Comparison of ENCODE assay signal across 10 cellular contexts in the genomic region with DNA sequence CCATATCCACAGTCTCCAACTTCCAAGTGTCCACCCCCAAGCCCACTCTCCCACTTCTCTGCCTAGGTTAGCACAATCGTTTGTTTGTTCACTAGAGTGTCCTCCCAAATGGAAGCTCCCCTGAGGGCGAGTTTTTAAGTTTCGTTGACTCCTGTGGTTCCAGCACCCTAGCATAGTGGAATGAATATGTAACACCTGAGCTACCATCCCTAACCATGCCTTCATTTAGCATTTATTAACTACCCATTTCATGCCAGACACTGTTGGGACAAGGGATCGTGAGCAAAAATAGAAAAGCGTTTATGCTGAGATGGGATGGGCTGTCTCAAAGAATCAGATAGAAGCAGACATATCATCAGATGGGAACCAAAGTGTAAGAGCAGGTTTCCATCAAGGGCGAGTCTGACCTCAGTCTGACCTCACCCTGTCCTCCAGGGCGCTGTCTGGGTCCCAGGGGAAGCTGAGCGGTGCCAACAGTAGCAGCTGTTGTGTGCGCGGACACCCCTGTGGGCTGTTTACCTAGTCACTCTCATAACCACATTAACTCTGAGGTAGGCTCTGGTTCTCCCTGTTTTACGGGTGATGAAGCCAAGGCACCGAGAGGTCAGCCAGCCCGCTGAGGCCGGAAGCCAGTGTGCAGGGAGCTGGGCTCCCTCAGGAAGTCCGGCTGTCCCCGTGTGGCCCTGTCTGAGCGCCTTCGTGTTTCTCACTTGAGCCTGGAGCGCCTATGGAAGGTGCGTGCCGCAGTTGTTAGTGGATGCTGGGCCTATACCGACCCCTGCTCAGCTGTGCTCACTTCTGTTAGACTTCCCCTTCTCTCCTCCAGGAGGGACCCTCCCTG. TPM values are rescaled to one million over a fixed set of nuclear protein-coding genes. Genes with fewer than 3 reads are reported as not detected.
DNase-seq lines count a peak whose midpoint lies in the region; ATAC-seq and TF ChIP-seq lines count a peak whose summit lies in the region.
"Had no signal": no experiment of that assay in that cellular context is flagged by ENCODE, and none has a peak within 500 bp of the region (broad histone marks: within the 10 kb centered on the region; RNA-seq: fewer than 3 reads in every experiment).

No MANE protein-coding gene starts in this region.

- POLR2A ChIA-PET in CD8-positive, alpha-beta T cell (lab: Charles Lee) = interaction anchor here (1.2 kb wide), 1 partner anchor 44 kb away, joined by 3 read pairs; the partner anchor contains the start of gene DNAJC7
- POLR2A ChIA-PET in IMR-90 (lab: Charles Lee; ENCODE audit: unreplicated experiment) = no interaction called here

- CTCF ChIA-PET in CD8-positive, alpha-beta T cell (lab: Charles Lee) = interaction anchor here (1.4 to 2.0 kb wide), 2 partner anchors 10 to 14 kb away, joined by 4 to 8 read pairs; no protein-coding TSS in a partner anchor
- CTCF ChIA-PET in IMR-90 (lab: Yijun Ruan, JAX) = no interaction called here

- H3K27me3 ChIP-seq in CD8-positive, alpha-beta T cell (ENCODE audit: insufficient read depth, low read length) = no peaks in the 10 kb centered on the region
- H3K27me3 ChIP-seq in IMR-90 (ENCODE audit: control insufficient read depth, insufficient read depth, low read length) (no peaks in the 10 kb centered on the region), brain microvascular endothelial cell (replicated peaks) (no peaks in the 10 kb centered on the region)

- no peaks in the 10 kb centered on the region for H3K9me3 ChIP-seq in CD8-positive, alpha-beta T cell (ENCODE audit: low read length)
- no peaks in the 10 kb centered on the region for H3K9me3 ChIP-seq in IMR-90 (ENCODE audit: control insufficient read depth, insufficient read depth, low read length)

- H3K23ac ChIP-seq in IMR-90 (ENCODE audit: low read depth, low read length) = no peak overlapping the region

- in situ Hi-C loops in IMR-90 (cut with MboI; ENCODE audit: low sequenced_read_pairs) (no loop called here), brain microvascular endothelial cell (cut with HindIII; ENCODE audit: low pct_ligation_motif_present, low sequenced_read_pairs) (loop anchor here (25.0 kb wide), 1 partner anchor 140 kb away; the partner anchor contains the start of genes DHX58, HSPB9 and KAT2A)

- dilution Hi-C loops in IMR-90 (cut with HindIII; ENCODE audit: low sequenced_read_pairs, unreplicated experiment) = no loop called here

- peaks cover 34 to 76% of the 10 kb centered on the region in 2 experiments for H3K79me1 ChIP-seq in IMR-90 (ENCODE audit: low read depth in 1 of 2, low read length in 2 of 2)

- peaks cover 53% of the 10 kb centered on the region for H4K20me1 ChIP-seq in IMR-90 (ENCODE audit: insufficient read depth, low read length)

- peaks cover 27% of the 10 kb centered on the region for H3K4me1 Mint-ChIP-seq in CD8-positive, alpha-beta T cell (ENCODE audit: low read depth)

- no peak overlapping the region for H2AK9ac ChIP-seq in IMR-90 (replicated peaks; ENCODE audit: low read depth, low read length, poor library complexity)

- H2BK120ac ChIP-seq in IMR-90 (ENCODE audit: low read depth, low read length) = no peak overlapping the region

- no peak overlapping the region for H3K4ac ChIP-seq in IMR-90 (ENCODE audit: low read depth, low read length)

- no peak for TF ChIP-seq RAD21 in IMR-90 (IDR thresholded peaks at IDR 0.05; ENCODE audit: low read length)

- H2BK20ac ChIP-seq in IMR-90 (ENCODE audit: low read depth, low read length) = no peak overlapping the region

- no peak overlapping the region for H3K18ac ChIP-seq in IMR-90 (ENCODE audit: low read depth, low read length)

- H4K5ac ChIP-seq in IMR-90 (ENCODE audit: low read depth, low read length) = no peak overlapping the region

- peak; percentile 30 for ATAC-seq in CD8-positive, alpha-beta T cell
- ATAC-seq in IMR-90 (ENCODE audit: low read depth) (no peak), GM18868 (IDR thresholded peaks at IDR 0.05; ENCODE audit: unreplicated experiment) (no peak)

- H3K36me3 ChIP-seq in CD8-positive, alpha-beta T cell (ENCODE audit: insufficient read depth, low read length) = peaks cover 56% of the 10 kb centered on the region
- H3K36me3 ChIP-seq in IMR-90 (ENCODE audit: control insufficient read depth, insufficient read depth, low read length) (peaks cover 78% of the 10 kb centered on the region), brain microvascular endothelial cell (replicated peaks) (peaks cover 72% of the 10 kb centered on the region)

- no peaks in the 10 kb centered on the region for H3K27me3 Mint-ChIP-seq in CD8-positive, alpha-beta T cell (ENCODE audit: low read depth)

- H3K9ac ChIP-seq in IMR-90 (ENCODE audit: low read depth, low read length) = no peak overlapping the region

- intact Hi-C loops in CD8-positive, alpha-beta T cell (cut with DNase I, micrococcal nuclease) = no loop called here
- intact Hi-C loops in IMR-90 (cut with micrococcal nuclease) = no loop called here

- no peak overlapping the region for H2AK5ac ChIP-seq in IMR-90 (ENCODE audit: low read depth, low read length)

- no peak overlapping the region for H3K4me2 ChIP-seq in IMR-90 (ENCODE audit: low read depth, low read length)

- no peak overlapping the region for H2BK5ac ChIP-seq in IMR-90 (ENCODE audit: low read depth, low read length, poor library complexity, severe bottlenecking)

- H3K27ac ChIP-seq in CD8-positive, alpha-beta T cell (ENCODE audit: low read depth, low read length) = no peak overlapping the region
- H3K27ac ChIP-seq in IMR-90 (ENCODE audit: insufficient read depth, low read length) = no peak overlapping the region
- H3K27ac ChIP-seq in brain microvascular endothelial cell = peak overlapping the region; percentile 9

- H4K8ac ChIP-seq in IMR-90 (ENCODE audit: low read depth in 2 of 2, low read length in 2 of 2) = no peak overlapping the region

- no peak overlapping the region for H3K4me3 ChIP-seq in CD8-positive, alpha-beta T cell (ENCODE audit: low read depth, low read length)
- H3K4me3 ChIP-seq in IMR-90 (ENCODE audit: insufficient read depth, low read depth, low read length) (no peak overlapping the region), brain microvascular endothelial cell (ENCODE audit: low read depth, low read length) (no peak overlapping the region)

- no peak overlapping the region for H3K27ac Mint-ChIP-seq in CD8-positive, alpha-beta T cell

- no peak for TF ChIP-seq CTCF in CD8-positive, alpha-beta T cell (IDR thresholded peaks at IDR 0.05)
- no peak for TF ChIP-seq CTCF in IMR-90 (conservative IDR thresholded peaks at IDR 0.05; ENCODE audit: low read depth, low read length)
- no peak for TF ChIP-seq CTCF in brain microvascular endothelial cell (IDR thresholded peaks at IDR 0.05; ENCODE audit: low read depth, low read length, missing control alignments)

- no peak for TF ChIP-seq POLR2A in IMR-90 (IDR thresholded peaks at IDR 0.05; ENCODE audit: low read depth, low read length)

- peak overlapping the region; percentile 16 for H2AFZ ChIP-seq in IMR-90 (replicated peaks; ENCODE audit: low read length, poor library complexity)

- H4K91ac ChIP-seq in IMR-90 (ENCODE audit: insufficient read depth, low read depth, low read length) = no peak overlapping the region

- H2BK15ac ChIP-seq in IMR-90 (ENCODE audit: low read depth, low read length) = no peak overlapping the region

- H3K4me3 Mint-ChIP-seq in CD8-positive, alpha-beta T cell = no peak overlapping the region

- no peak overlapping the region for H3K14ac ChIP-seq in IMR-90 (replicated peaks; ENCODE audit: low read depth, low read length)

- 87% methylated on average over 12 of the region's 22 CpGs; no CpG with 5 or more reads in 1 of the 2 experiments for WGBS in IMR-90 (ENCODE audit: extremely low coverage in 2 of 2, insufficient read length in 1 of 2), 2 experiments

- H3K9me3 Mint-ChIP-seq in CD8-positive, alpha-beta T cell = no peaks in the 10 kb centered on the region

- peaks cover 13% of the 10 kb centered on the region for H3K4me1 ChIP-seq in CD8-positive, alpha-beta T cell (ENCODE audit: insufficient read depth, low read length)
- H3K4me1 ChIP-seq in IMR-90 (ENCODE audit: control insufficient read depth, insufficient read depth, low read length) = peaks cover under 1% of the 10 kb centered on the region

- DNase-seq in CD8-positive, alpha-beta T cell = no peak
- DNase-seq in IMR-90 (no peak), brain microvascular endothelial cell (peak; percentile 31), mucosa of gallbladder (ENCODE audit: low spot score) (peak; percentile 45), NOMO-1 treated with dmso at 0.1 percent for 144 hours (lab: John Stamatoyannopoulos, UW; ENCODE audit: unreplicated experiment) (no peak), globus pallidus (ENCODE audit: low spot score) (no peak)
- no peak for DNase-seq in stimulated activated CD4-positive, alpha-beta T cell treated with anti-CD3 and anti-CD28 coated beads, Interleukin-15, amount 100 ng/mL, for 24 hours
- DNase-seq: activated T-cell treated with anti-CD3 and anti-CD28 coated beads, Interleukin-2, amount 50 U/mL, for 48 hours; MM.1S had no signal

- BruUV-seq in IMR-90 (replicated peaks; lab: Mats Ljungman, UMichigan) = no TSS peak

- H3K9me1 ChIP-seq in IMR-90 (ENCODE audit: insufficient read depth, low read length) = peaks cover 11% of the 10 kb centered on the region

- peaks cover 69% of the 10 kb centered on the region for H3K36me3 Mint-ChIP-seq in CD8-positive, alpha-beta T cell

- no peak overlapping the region for H3K56ac ChIP-seq in IMR-90 (ENCODE audit: extremely low read depth, insufficient read depth, low read length)

RNA-seq across cellular contexts. Expression of gene CNP, which starts 6.2 kb away (rescaled TPM):
- 10 to 100 TPM; 16.7 to 18.8 TPM for total RNA-seq in CD8-positive, alpha-beta T cell
- 45.5 and 50.3 TPM in 2 replicates for total RNA-seq in IMR-90 (2012; rRNA removed)
- polyA plus RNA-seq in IMR-90 (2012; rRNA removed) = 46.4 and 56.5 TPM in 2 replicates
- polyA plus RNA-seq in IMR-90 (2012; cell fraction: cytosol; rRNA removed) = 41.3 and 45.2 TPM in 2 replicates
- polyA plus RNA-seq in IMR-90 (2012; cell fraction: nucleus; rRNA removed; ENCODE audit: low replicate concordance) = 22.1 and 29.8 TPM in 2 replicates
- 65.9 TPM for total RNA-seq in mucosa of gallbladder

RNA-seq across cellular contexts. Expression of gene ODAD4, which starts 42.4 kb away (rescaled TPM):
- 1 to 10 TPM; 1.1 to 1.6 TPM for total RNA-seq in CD8-positive, alpha-beta T cell
- total RNA-seq in IMR-90 (2012; rRNA removed) = 0.54 and 0.56 TPM in 2 replicates
- 0.37 and 0.38 TPM in 2 replicates for polyA plus RNA-seq in IMR-90 (2012; rRNA removed)
- 0.13 and 0.24 TPM in 2 replicates for polyA plus RNA-seq in IMR-90 (2012; cell fraction: cytosol; rRNA removed)
- polyA plus RNA-seq in IMR-90 (2012; cell fraction: nucleus; rRNA removed; ENCODE audit: low replicate concordance) = 0.51 and 0.54 TPM in 2 replicates
- 1.6 TPM for total RNA-seq in mucosa of gallbladder

RNA-seq across cellular contexts. Expression of gene DNAJC7, which starts 44.4 kb away (rescaled TPM):
- 100 to 1,000 TPM; 124 to 134 TPM for total RNA-seq in CD8-positive, alpha-beta T cell
- total RNA-seq in IMR-90 (2012; rRNA removed) = 71.7 and 76.9 TPM in 2 replicates
- 42.3 and 49.3 TPM in 2 replicates for polyA plus RNA-seq in IMR-90 (2012; rRNA removed)
- 12.0 and 27.7 TPM in 2 replicates for polyA plus RNA-seq in IMR-90 (2012; cell fraction: cytosol; rRNA removed)
- 7.6 and 30.8 TPM in 2 replicates for polyA plus RNA-seq in IMR-90 (2012; cell fraction: nucleus; rRNA removed; ENCODE audit: low replicate concordance)
- total RNA-seq in mucosa of gallbladder = 69.8 TPM

RNA-seq across cellular contexts. Expression of gene NKIRAS2, which starts 47.1 kb away (rescaled TPM):
- total RNA-seq in CD8-positive, alpha-beta T cell = 10 to 100 TPM; 13.2 to 14.8 TPM
- 20.8 and 25.6 TPM in 2 replicates for total RNA-seq in IMR-90 (2012; rRNA removed)
- 51.8 and 55.1 TPM in 2 replicates for polyA plus RNA-seq in IMR-90 (2012; rRNA removed)
- 41.4 and 62.6 TPM in 2 replicates for polyA plus RNA-seq in IMR-90 (2012; cell fraction: cytosol; rRNA removed)
- 48.8 and 49.1 TPM in 2 replicates for polyA plus RNA-seq in IMR-90 (2012; cell fraction: nucleus; rRNA removed; ENCODE audit: low replicate concordance)
- total RNA-seq in mucosa of gallbladder = 31.1 TPM

RNA-seq across cellular contexts. Expression of gene ACLY, which starts 54.0 kb away (rescaled TPM):
- total RNA-seq in CD8-positive, alpha-beta T cell = 10 to 100 TPM; 24.9 to 25.0 TPM
- total RNA-seq in IMR-90 (2012; rRNA removed) (228 and 230 TPM in 2 replicates), mucosa of gallbladder (127 TPM)
- 167 and 170 TPM in 2 replicates for polyA plus RNA-seq in IMR-90 (2012; rRNA removed)
- polyA plus RNA-seq in IMR-90 (2012; cell fraction: cytosol; rRNA removed) = 108 and 143 TPM in 2 replicates
- 153 and 170 TPM in 2 replicates for polyA plus RNA-seq in IMR-90 (2012; cell fraction: nucleus; rRNA removed; ENCODE audit: low replicate concordance)

Comparison
In these comparisons a context has a peak if more than half of its experiments do, and no peak if none do; other contexts are left out.
1. DNase-seq: peak in brain microvascular endothelial cell (single experiment) and mucosa of gallbladder (single experiment); none in CD8-positive, alpha-beta T cell (0 of 7), IMR-90 (single experiment), NOMO-1 treated with dmso at 0.1 percent for 144 hours (single experiment), stimulated activated CD4-positive, alpha-beta T cell treated with anti-CD3 and anti-CD28 coated beads, Interleukin-15, amount 100 ng/mL, for 24 hours (single experiment) and globus pallidus (single experiment).